1 cellular context compared by ENCODE assay signal in the genomic region with DNA sequence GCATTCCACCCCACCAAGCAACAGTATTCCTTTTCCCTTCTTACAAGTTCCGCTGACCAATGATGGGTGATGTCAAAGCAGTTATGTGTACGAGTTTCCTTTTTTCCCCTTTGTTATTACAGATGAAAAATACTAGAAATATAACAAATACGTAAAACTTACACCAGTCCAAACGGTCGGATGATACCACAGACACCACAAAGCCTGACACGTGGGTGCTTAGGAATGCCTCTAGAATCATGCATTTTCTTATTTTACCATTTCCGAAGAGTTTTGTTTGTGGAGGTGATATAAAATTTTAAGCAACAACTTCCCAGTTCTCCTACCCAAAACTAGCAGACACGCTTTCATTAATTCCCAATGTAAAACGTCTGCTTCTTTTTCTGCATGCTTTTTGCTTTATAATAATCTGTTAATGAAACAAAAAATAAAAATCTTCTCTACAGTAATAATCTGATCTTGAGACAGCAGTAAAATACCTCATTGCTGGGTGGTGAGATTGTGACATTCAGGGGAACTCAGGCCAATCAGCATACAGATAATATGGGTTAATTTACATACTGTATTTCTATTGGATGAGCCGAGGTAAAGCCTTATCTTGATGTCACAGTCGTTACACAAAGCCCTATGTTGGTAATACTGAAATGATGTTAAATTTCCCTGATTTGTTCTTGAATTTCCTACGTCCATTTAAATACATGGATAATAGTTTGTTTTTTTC.
TF ChIP-seq lines count a peak whose summit lies in the region.

No MANE protein-coding gene starts in this region.

TF ChIP-seq in IMR-90, 13 proteins besides CTCF, POLR2A, EP300 and RAD21:
- TF ChIP-seq CEBPB (IDR thresholded peaks at IDR 0.05; ENCODE audit: low read depth, low read length) (peak; percentile 91), RCOR1 (IDR thresholded peaks at IDR 0.05; ENCODE audit: insufficient replicate concordance, low read length) (no peak), RFX5 (IDR thresholded peaks at IDR 0.05; ENCODE audit: low read depth, low read length) (peak; percentile 41; the same call in 1 of the 2 replicates)
- TF ChIP-seq, protein P1, sequence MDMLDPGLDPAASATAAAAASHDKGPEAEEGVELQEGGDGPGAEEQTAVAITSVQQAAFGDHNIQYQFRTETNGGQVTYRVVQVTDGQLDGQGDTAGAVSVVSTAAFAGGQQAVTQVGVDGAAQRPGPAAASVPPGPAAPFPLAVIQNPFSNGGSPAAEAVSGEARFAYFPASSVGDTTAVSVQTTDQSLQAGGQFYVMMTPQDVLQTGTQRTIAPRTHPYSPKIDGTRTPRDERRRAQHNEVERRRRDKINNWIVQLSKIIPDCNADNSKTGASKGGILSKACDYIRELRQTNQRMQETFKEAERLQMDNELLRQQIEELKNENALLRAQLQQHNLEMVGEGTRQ (IDR thresholded peaks at IDR 0.05; ENCODE audit: low read depth, low read length): peak; percentile 61; the same call in 1 of the 2 replicates
TF ChIP-seq in IMR-90: peak in this region for 3.
